Comparison of ENCODE assay signal across 1 cellular context in genomic region chr16:70428178-70428998, GRCh38.
TF ChIP-seq lines count a peak whose summit lies in the region.

No MANE protein-coding gene starts in this region.

TF ChIP-seq in GM23338, 12 proteins besides CTCF, POLR2A, EP300 and RAD21 (continued from another document):
- TF ChIP-seq REST (IDR thresholded peaks at IDR 0.05; ENCODE audit: unreplicated experiment): no peak
- no peak for TF ChIP-seq EZH2 (IDR thresholded peaks at IDR 0.05; ENCODE audit: low read depth, unreplicated experiment)
- 0 out of 2 replicates have a peak, but pooled peaks have one; percentile 5 for TF ChIP-seq NANOG (IDR thresholded peaks at IDR 0.05; ENCODE audit: borderline replicate concordance)
- peak; percentile 41; the same call in 1 of the 2 replicates for TF ChIP-seq POLR2AphosphoS5 (IDR thresholded peaks at IDR 0.05; ENCODE audit: low read depth)
- no peak for TF ChIP-seq ZNF462 (CRISPR knock-in tag; IDR thresholded peaks at IDR 0.05)
